16 cellular contexts compared by ENCODE assay signal in genomic region chr5:178419196-178419595, GRCh38.
A peak's percentile ranks its signal among the peaks of the same experiment; 100 is the strongest.
DNase-seq lines count a peak whose midpoint lies in the region; TF ChIP-seq lines count a peak whose summit lies in the region.
"Had no signal": no experiment of that assay in that cellular context is flagged by ENCODE, and none has a peak within 500 bp of the region (broad histone marks: within the 10 kb centered on the region; RNA-seq: fewer than 3 reads in every experiment).

No MANE protein-coding gene starts in this region.

- DNase-seq in H7 (peak; percentile 32), coronary artery (ENCODE audit: low spot score) (peak; percentile 47), lower leg skin (ENCODE audit: low spot score in 2 of 2) (peak in 1 of 2 donors; percentile 78), retina (peak; percentile 7), endothelial cell (ENCODE audit: low spot score) (no peak), OCI-LY7 (ENCODE audit: low spot score) (no peak), SK-N-DZ (ENCODE audit: low spot score) (no peak)
- DNase-seq in activated T-helper 2 cell treated with anti-CD3 and anti-CD28 coated beads, Interferon-gamma antibody, Interleukin-2, Interleukin-4, amounts not matched to agents 10 μg/mL and 5 μg/mL and 100 μg/mL, durations not matched to agents 14 hours and 24 hours and 36 hours (ENCODE audit: low spot score): no peak
- DNase-seq: NCI-H187, NCI-H2227 treated with DMSO at 0.1 percent for 48 hours, NCI-H510A treated with DMSO at 0.1 percent for 48 hours, NCI-H774, PC-3 had no signal

- TF ChIP-seq CTCF in coronary artery (IDR thresholded peaks at IDR 0.05) (no peak), lower leg skin (IDR thresholded peaks at IDR 0.05) (no peak), endothelial cell (IDR thresholded peaks at IDR 0.05; ENCODE audit: unreplicated experiment) (no peak), OCI-LY7 (conservative IDR thresholded peaks at IDR 0.05; ENCODE audit: low read length) (no peak)

- no peaks in the 10 kb centered on the region for H3K27me3 ChIP-seq in H7 (ENCODE audit: control insufficient read depth, insufficient read depth, low read length)

- H2AFZ ChIP-seq in OCI-LY7 (ENCODE audit: low read length): no peak overlapping the region

- no peaks in the 10 kb centered on the region for H3K9me3 Mint-ChIP-seq in endothelial cell (ENCODE audit: unreplicated experiment)
- no peaks in the 10 kb centered on the region for H3K9me3 Mint-ChIP-seq in activated T-helper 2 cell treated with anti-CD3 and anti-CD28 coated beads, Interferon-gamma antibody, Interleukin-2, Interleukin-4, amounts not matched to agents 10 μg/mL and 5 μg/mL and 100 μg/mL, durations not matched to agents 14 hours and 24 hours and 36 hours

- no peak overlapping the region for H3K4me2 ChIP-seq in OCI-LY7 (ENCODE audit: low read length)

- CTCF ChIA-PET in OCI-LY7 (lab: Charles Lee; ENCODE audit: unreplicated experiment): no interaction called here

- H3K4me1 Mint-ChIP-seq in endothelial cell (ENCODE audit: unreplicated experiment): peaks cover 16% of the 10 kb centered on the region
- H3K4me1 Mint-ChIP-seq in activated T-helper 2 cell treated with anti-CD3 and anti-CD28 coated beads, Interferon-gamma antibody, Interleukin-2, Interleukin-4, amounts not matched to agents 10 μg/mL and 5 μg/mL and 100 μg/mL, durations not matched to agents 14 hours and 24 hours and 36 hours (ENCODE audit: low read depth): peaks cover 2% of the 10 kb centered on the region

- H3K36me3 Mint-ChIP-seq in endothelial cell (ENCODE audit: low read depth, unreplicated experiment): no peaks in the 10 kb centered on the region
- no peaks in the 10 kb centered on the region for H3K36me3 Mint-ChIP-seq in activated T-helper 2 cell treated with anti-CD3 and anti-CD28 coated beads, Interferon-gamma antibody, Interleukin-2, Interleukin-4, amounts not matched to agents 10 μg/mL and 5 μg/mL and 100 μg/mL, durations not matched to agents 14 hours and 24 hours and 36 hours (ENCODE audit: low read depth)

- no peak for TF ChIP-seq POLR2A in lower leg skin (IDR thresholded peaks at IDR 0.05)

- intact Hi-C loops in lower leg skin (cut with DNase I; ENCODE audit: low total_unique reads) (no loop called here), OCI-LY7 (cut with micrococcal nuclease; ENCODE audit: unreplicated experiment) (no loop called here)
- intact Hi-C loops in activated T-helper 2 cell treated with anti-CD3 and anti-CD28 coated beads, Interferon-gamma antibody, Interleukin-2, Interleukin-4, amounts not matched to agents 10 μg/mL and 5 μg/mL and 100 μg/mL, durations not matched to agents 14 hours and 24 hours and 36 hours (cut with micrococcal nuclease): no loop called here

- H3K9me3 ChIP-seq in OCI-LY7 (ENCODE audit: low read length): no peaks in the 10 kb centered on the region

- POLR2A ChIA-PET in OCI-LY7 (lab: Charles Lee): no interaction called here

- H3K4me1 ChIP-seq in OCI-LY7 (ENCODE audit: insufficient read depth, low read length, poor library complexity, severe bottlenecking): no peaks in the 10 kb centered on the region

- H3K36me3 ChIP-seq in H7 (replicated peaks; ENCODE audit: control insufficient read depth, insufficient read depth, low read length): no peaks in the 10 kb centered on the region
- no peaks in the 10 kb centered on the region for H3K36me3 ChIP-seq in OCI-LY7 (ENCODE audit: insufficient read depth, low read length)

- no peak overlapping the region for H3K27ac ChIP-seq in coronary artery
- no peak overlapping the region for H3K27ac ChIP-seq in OCI-LY7 (ENCODE audit: low read depth, low read length, poor library complexity, severe bottlenecking)
- H3K27ac ChIP-seq: C4-2B, RWPE1 had no signal

- 74 to 83% methylated on average over 9 of the region's 9 CpGs for WGBS in lower leg skin, 2 donors

- H4K20me1 ChIP-seq in OCI-LY7 (ENCODE audit: insufficient read depth, low read length): no peaks in the 10 kb centered on the region

- H3K27ac Mint-ChIP-seq in endothelial cell (ENCODE audit: unreplicated experiment): no peak overlapping the region
- H3K27ac Mint-ChIP-seq in activated T-helper 2 cell treated with anti-CD3 and anti-CD28 coated beads, Interferon-gamma antibody, Interleukin-2, Interleukin-4, amounts not matched to agents 10 μg/mL and 5 μg/mL and 100 μg/mL, durations not matched to agents 14 hours and 24 hours and 36 hours: no peak overlapping the region

- H3K79me2 ChIP-seq in OCI-LY7 (ENCODE audit: insufficient read depth, low read depth, low read length): no peaks in the 10 kb centered on the region

- H3K4me3 ChIP-seq in H7 (ENCODE audit: insufficient read depth, low read depth, low read length) (no peak overlapping the region), coronary artery (no peak overlapping the region), lower leg skin (ENCODE audit: low read depth, poor library complexity, severe bottlenecking) (peak overlapping the region; percentile 1), OCI-LY7 (ENCODE audit: low read depth, low read length, poor library complexity, severe bottlenecking) (no peak overlapping the region)
- H3K4me3 ChIP-seq: K562 had no signal

- no peak overlapping the region for H3K4me3 Mint-ChIP-seq in endothelial cell (ENCODE audit: unreplicated experiment)
- no peak overlapping the region for H3K4me3 Mint-ChIP-seq in activated T-helper 2 cell treated with anti-CD3 and anti-CD28 coated beads, Interferon-gamma antibody, Interleukin-2, Interleukin-4, amounts not matched to agents 10 μg/mL and 5 μg/mL and 100 μg/mL, durations not matched to agents 14 hours and 24 hours and 36 hours (ENCODE audit: low read depth)

- BruUV-seq in OCI-LY7 (replicated peaks; lab: Mats Ljungman, UMichigan): no TSS peak

- peaks cover 12% of the 10 kb centered on the region for H3K27me3 Mint-ChIP-seq in endothelial cell (ENCODE audit: unreplicated experiment)
- H3K27me3 Mint-ChIP-seq in activated T-helper 2 cell treated with anti-CD3 and anti-CD28 coated beads, Interferon-gamma antibody, Interleukin-2, Interleukin-4, amounts not matched to agents 10 μg/mL and 5 μg/mL and 100 μg/mL, durations not matched to agents 14 hours and 24 hours and 36 hours (ENCODE audit: low read depth): peaks cover 6% of the 10 kb centered on the region

- H3K9me2 ChIP-seq in OCI-LY7 (ENCODE audit: insufficient read depth, low read length): no peaks in the 10 kb centered on the region

Comparison
In these comparisons a context has a peak if more than half of its experiments do, and no peak if none do; other contexts are left out.
1. DNase-seq: peak in H7 (single experiment), coronary artery (single experiment) and retina (single experiment); none in endothelial cell (single experiment), OCI-LY7 (single experiment), activated T-helper 2 cell treated with anti-CD3 and anti-CD28 coated beads, Interferon-gamma antibody, Interleukin-2, Interleukin-4, amounts not matched to agents 10 μg/mL and 5 μg/mL and 100 μg/mL, durations not matched to agents 14 hours and 24 hours and 36 hours (single experiment) and SK-N-DZ (single experiment).